In the genomic region with DNA sequence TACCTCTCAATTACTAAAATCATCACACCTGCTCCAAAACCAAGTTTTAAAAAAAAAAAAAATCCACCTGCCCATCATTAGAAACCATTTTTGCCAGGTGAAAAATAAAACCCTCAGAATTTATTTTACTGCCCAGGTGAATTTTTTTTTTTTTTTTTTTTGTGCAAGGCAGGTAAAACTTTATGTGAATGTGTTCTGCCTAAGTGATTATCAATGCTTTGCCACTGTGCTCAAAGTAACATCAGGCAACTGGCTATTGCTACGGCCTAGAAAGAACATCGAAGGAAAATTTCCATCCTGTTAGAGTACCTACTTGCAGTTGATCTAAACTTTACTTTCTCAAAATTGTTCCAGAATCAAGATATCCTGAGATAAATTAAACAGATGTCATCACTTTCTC, we compare ENCODE assay signal across 29 cellular contexts.
"Had no signal": no experiment of that assay in that cellular context is flagged by ENCODE, and none has a peak within 500 bp of the region (broad histone marks: within the 10 kb centered on the region; RNA-seq: fewer than 3 reads in every experiment).

No MANE protein-coding gene starts in this region.

- H3K36me3 ChIP-seq: SJCRH30 had no signal

- H3K9ac ChIP-seq: KMS-11 had no signal

- H3K27me3 Mint-ChIP-seq: T-cell had no signal

- FAIRE-seq: RCC 7860 had no signal

- H3K4me3 Mint-ChIP-seq: T-cell had no signal

- H3K9me3 Mint-ChIP-seq: T-cell had no signal

- H3K27ac ChIP-seq: KMS-11, PC-9, RWPE1, SJCRH30, SK-N-MC had no signal

- H3K27ac Mint-ChIP-seq: T-cell had no signal

- H3K4me3 ChIP-seq: PC-9, SJCRH30, SK-N-MC had no signal

- DNase-seq: Karpas-422, MM.1S, MV-4-11, NCI-H1092, NCI-H1105, NCI-H1417 treated with DMSO at 0.1 percent for 48 hours, NCI-H1436 treated with DMSO at 0.1 percent for 48 hours, NCI-H1694 treated with DMSO at 0.1 percent for 48 hours, NCI-H187 treated with DMSO at 0.1 percent for 48 hours, NCI-H2029, NCI-H2171 treated with DMSO at 0.1 percent for 48 hours, NCI-H2227 treated with DMSO at 0.1 percent for 48 hours, NCI-H345, NCI-H446, NCI-H510A treated with DMSO at 0.1 percent for 48 hours, NCI-H524 treated with DMSO at 0.1 percent for 48 hours, NCI-H526 treated with DMSO at 0.1 percent for 48 hours, PC-9, SHP77, SIG-M5, SJCRH30, T-cell had no signal

- ATAC-seq: Panc1, Right ventricle myocardium inferior, SK-N-SH treated with all-trans-retinoic acid at 6 μM for 48 hours, T-cell had no signal

- H3K4me1 Mint-ChIP-seq: T-cell had no signal

- H3K36me3 Mint-ChIP-seq: T-cell had no signal

- H3K9me3 ChIP-seq: SJCRH30 had no signal

- H2AFZ ChIP-seq: PC-9 had no signal

- H3K27me3 ChIP-seq: SJCRH30 had no signal

- H3K4me2 ChIP-seq: KMS-11, PC-9 had no signal
